Comparison of ENCODE assay signal across 23 cellular contexts in genomic region chr6:34919651-34920050, GRCh38. TPM values are rescaled to one million over a fixed set of nuclear protein-coding genes. Genes with fewer than 3 reads are reported as not detected.
DNase-seq lines count a peak whose midpoint lies in the region; ATAC-seq and TF ChIP-seq lines count a peak whose summit lies in the region.
"Had no signal": no experiment of that assay in that cellular context is flagged by ENCODE, and none has a peak within 500 bp of the region (broad histone marks: within the 10 kb centered on the region; RNA-seq: fewer than 3 reads in every experiment).

No MANE protein-coding gene starts in this region.

- H3K27me3 ChIP-seq in PC-3 (ENCODE audit: low read length) (no peaks in the 10 kb centered on the region), mesendoderm (ENCODE audit: insufficient read depth, low read length, poor library complexity) (no peaks in the 10 kb centered on the region), BE2C (no peaks in the 10 kb centered on the region)
- H3K27me3 ChIP-seq: colonic mucosa had no signal

- no peak overlapping the region for H2AFZ ChIP-seq in PC-3 (ENCODE audit: low read length)

- H3K4me1 Mint-ChIP-seq in type B pancreatic cell (ENCODE audit: unreplicated experiment), result peaks cover 5% of the 10 kb centered on the region

- no peak for TF ChIP-seq CTCF in PC-3 (conservative IDR thresholded peaks at IDR 0.05; ENCODE audit: low read depth, low read length)
- no peak for TF ChIP-seq CTCF in fibroblast of the aortic adventitia (IDR thresholded peaks at IDR 0.05; ENCODE audit: insufficient read depth, low read length)
- TF ChIP-seq CTCF in type B pancreatic cell (conservative IDR thresholded peaks at IDR 0.05), result no peak
- TF ChIP-seq CTCF in BE2C (IDR thresholded peaks at IDR 0.05; ENCODE audit: low read depth, low read length), result no peak

- 0 out of 2 replicates have a peak, but pooled peaks have one; percentile 23 for ATAC-seq in PC-3
- ATAC-seq: activated CD4-positive, alpha-beta T cell treated with anti-CD3 and anti-CD28 coated beads for 36 hours; left colon had no signal

- H3K4ac ChIP-seq in mesendoderm (ENCODE audit: low read depth, low read length), result no peak overlapping the region

- H3K9ac ChIP-seq in PC-3 (ENCODE audit: low read length) (no peak overlapping the region), mesendoderm (ENCODE audit: low read length) (no peak overlapping the region)

- no TSS peak for BruUV-seq in PC-3 (replicated peaks; lab: Mats Ljungman, UMichigan)

- no peak overlapping the region for H3K27ac ChIP-seq in PC-3 (ENCODE audit: low read length)
- H3K27ac ChIP-seq in mesendoderm (ENCODE audit: low read depth, low read length), result no peak overlapping the region
- H3K27ac ChIP-seq: colonic mucosa, thoracic aorta had no signal

- H3K27ac Mint-ChIP-seq in type B pancreatic cell, result no peak overlapping the region
- H3K27ac Mint-ChIP-seq: activated CD4-positive, alpha-beta T cell treated with anti-CD3 and anti-CD28 coated beads for 36 hours; CD4-positive, CD25-positive, alpha-beta regulatory T cell; T-helper 2 cell treated with Interferon-gamma antibody and Interleukin-4, amounts not matched to agents 5 μg/mL and 100 μg/mL, for 36 hours had no signal

- H3K9me3 Mint-ChIP-seq in type B pancreatic cell, result no peaks in the 10 kb centered on the region
- H3K9me3 Mint-ChIP-seq: T-helper 2 cell treated with Interferon-gamma antibody and Interleukin-4, amounts not matched to agents 5 μg/mL and 100 μg/mL, for 36 hours had no signal

- no peak overlapping the region for H2BK5ac ChIP-seq in mesendoderm (ENCODE audit: low read length)

- CTCF ChIA-PET in PC-3 (lab: Charles Lee), result no interaction called here

- no peak overlapping the region for H3K4me3 ChIP-seq in PC-3 (ENCODE audit: low read length)
- H3K4me3 ChIP-seq in fibroblast of the aortic adventitia (ENCODE audit: low read depth, low read length), result no peak overlapping the region
- H3K4me3 ChIP-seq in mesendoderm (ENCODE audit: low read length), result no peak overlapping the region
- H3K4me3 ChIP-seq in BE2C (ENCODE audit: low read depth, low read length), result no peak overlapping the region
- H3K4me3 ChIP-seq: colonic mucosa, thoracic aorta had no signal

- no peaks in the 10 kb centered on the region for H3K9me2 ChIP-seq in PC-3 (replicated peaks; ENCODE audit: low read length)

- intact Hi-C loops in PC-3 (cut with micrococcal nuclease), result no loop called here

- H3K4me3 Mint-ChIP-seq in type B pancreatic cell, result no peak overlapping the region
- H3K4me3 Mint-ChIP-seq: activated CD4-positive, alpha-beta T cell treated with anti-CD3 and anti-CD28 coated beads for 36 hours; CD4-positive, CD25-positive, alpha-beta regulatory T cell; T-helper 2 cell treated with Interferon-gamma antibody and Interleukin-4, amounts not matched to agents 5 μg/mL and 100 μg/mL, for 36 hours had no signal

- H2AK5ac ChIP-seq in mesendoderm (ENCODE audit: low read length), result no peak overlapping the region

- H3K9me3 ChIP-seq in PC-3 (ENCODE audit: low read length), result no peaks in the 10 kb centered on the region
- H3K9me3 ChIP-seq in BE2C, result no peaks in the 10 kb centered on the region
- H3K9me3 ChIP-seq: colonic mucosa, thoracic aorta had no signal

- H3K36me3 Mint-ChIP-seq in type B pancreatic cell, result no peaks in the 10 kb centered on the region

- peaks cover 3% of the 10 kb centered on the region for H3K79me1 ChIP-seq in mesendoderm (ENCODE audit: low read length)

- H3K56ac ChIP-seq in mesendoderm (ENCODE audit: low read length), result no peak overlapping the region

- peaks cover 4% of the 10 kb centered on the region; the same call in 1 of the 2 replicates for H3K36me3 ChIP-seq in PC-3 (ENCODE audit: low read depth, low read length)
- no peaks in the 10 kb centered on the region for H3K36me3 ChIP-seq in mesendoderm (ENCODE audit: control insufficient read depth, insufficient read depth, low read length)
- H3K36me3 ChIP-seq in BE2C, result no peaks in the 10 kb centered on the region
- H3K36me3 ChIP-seq: colonic mucosa, thoracic aorta had no signal

- H3F3A ChIP-seq in PC-3 (ENCODE audit: low read length, unreplicated experiment), result no peaks in the 10 kb centered on the region

- H3K18ac ChIP-seq in mesendoderm (ENCODE audit: low read length), result no peak overlapping the region

- no peaks in the 10 kb centered on the region for H3K27me3 Mint-ChIP-seq in type B pancreatic cell
- H3K27me3 Mint-ChIP-seq: activated CD4-positive, alpha-beta T cell treated with anti-CD3 and anti-CD28 coated beads for 36 hours had no signal

- H3K79me2 ChIP-seq in PC-3 (ENCODE audit: low read length) (peaks cover 34% of the 10 kb centered on the region), mesendoderm (ENCODE audit: control insufficient read depth, insufficient read depth, low read length) (peaks cover 1% of the 10 kb centered on the region)

- H2BK15ac ChIP-seq in mesendoderm (replicated peaks; ENCODE audit: low read depth), result no peak overlapping the region

- POLR2A ChIA-PET in PC-3 (lab: Charles Lee; ENCODE audit: unreplicated experiment), result no interaction called here

- H4K8ac ChIP-seq in mesendoderm (ENCODE audit: low read depth, low read length), result no peak overlapping the region

- no peaks in the 10 kb centered on the region for H4K20me1 ChIP-seq in PC-3 (ENCODE audit: low read length)

- no CpG with 5 or more reads among the region's 1 CpG for WGBS in mesendoderm (ENCODE audit: extremely low coverage, insufficient coverage, low lambda C conversion rate)

- H3K23ac ChIP-seq in mesendoderm (ENCODE audit: low read length), result no peak overlapping the region

- no peak overlapping the region for H2BK120ac ChIP-seq in mesendoderm (ENCODE audit: low read depth, low read length)

- peaks cover 19% of the 10 kb centered on the region for H3K4me1 ChIP-seq in PC-3 (ENCODE audit: insufficient read depth, low read length)
- H3K4me1 ChIP-seq in mesendoderm (ENCODE audit: control insufficient read depth, low read depth, low read length), result no peaks in the 10 kb centered on the region
- H3K4me1 ChIP-seq in BE2C, result no peaks in the 10 kb centered on the region; the same call in 1 of the 2 replicates
- H3K4me1 ChIP-seq: colonic mucosa had no signal

- no peak overlapping the region for H4K5ac ChIP-seq in mesendoderm (ENCODE audit: low read length)

- peak; percentile 27 for DNase-seq in GM03348 (ENCODE audit: low spot score)
- peak; percentile 24 for DNase-seq in PC-3
- DNase-seq in fibroblast of the aortic adventitia (ENCODE audit: low read depth), result peak; percentile 43
- peak; percentile 41 for DNase-seq in pulmonary artery endothelial cell (ENCODE audit: low read depth, low spot score)
- no peak for DNase-seq in mesendoderm
- DNase-seq in type B pancreatic cell (ENCODE audit: extremely low spot score, unreplicated experiment), result no peak
- no peak for DNase-seq in BE2C
- no peak for DNase-seq in stimulated activated CD4-positive, alpha-beta T cell treated with anti-CD3 and anti-CD28 coated beads, Interleukin-15, amount 100 ng/mL, for 24 hours
- DNase-seq: activated CD4-positive, alpha-beta T cell treated with anti-CD3 and anti-CD28 coated beads for 36 hours; activated CD8-positive, alpha-beta memory T cell treated with anti-CD3 and anti-CD28 coated beads, Interleukin-2, amount 50 U/mL, for 48 hours; activated gamma-delta T cell treated with Interleukin-2 at 50 U/mL for 16 hours; anterior cingulate cortex; CD4-positive, CD25-positive, alpha-beta regulatory T cell; colonic mucosa; DMS79 treated with DMSO at 0.1 percent for 48 hours; erythroblast; hypothalamus; left colon; NCI-H187 treated with DMSO at 0.1 percent for 48 hours; occipital lobe; small intestine had no signal

- H3K4me2 ChIP-seq in PC-3 (ENCODE audit: low read length), result no peak overlapping the region
- H3K4me2 ChIP-seq in mesendoderm (ENCODE audit: low read length), result no peak overlapping the region

RNA-seq across cellular contexts. Expression of gene ANKS1A, which starts 30.6 kb away (rescaled TPM):
- total RNA-seq in PC-3 (2014; rRNA removed), result 18.8 and 21.3 TPM in 2 replicates
- total RNA-seq in fibroblast of the aortic adventitia (ENCODE audit: low replicate concordance), result 7.6 and 8.8 TPM in 2 replicates
- total RNA-seq in pulmonary artery endothelial cell, result 10.2 and 17.5 TPM in 2 replicates
- polyA plus RNA-seq in mesendoderm (2013, experiment 1 of 2), result 15.6 TPM
- polyA plus RNA-seq in mesendoderm (2013, experiment 2 of 2), result 15.3 TPM
- 28.0 and 35.9 TPM in 2 replicates for total RNA-seq in type B pancreatic cell (ENCODE audit: low replicate concordance)
- polyA plus RNA-seq in BE2C (2012; ENCODE audit: insufficient read depth, insufficient read length, low read depth), result 11.9 TPM

RNA-seq across cellular contexts. Expression of gene TAF11, which starts 31.8 kb away (rescaled TPM):
- total RNA-seq in PC-3 (2014; rRNA removed) (24.1 and 28.9 TPM in 2 replicates), fibroblast of the aortic adventitia (ENCODE audit: low replicate concordance) (14.1 and 19.3 TPM in 2 replicates), pulmonary artery endothelial cell (35.5 and 38.5 TPM in 2 replicates), type B pancreatic cell (ENCODE audit: low replicate concordance) (40.4 and 40.7 TPM in 2 replicates)
- polyA plus RNA-seq in mesendoderm (2013, experiment 1 of 2), result 55.9 TPM
- polyA plus RNA-seq in mesendoderm (2013, experiment 2 of 2), result 55.7 TPM
- 44.5 TPM for polyA plus RNA-seq in BE2C (2012; ENCODE audit: insufficient read depth, insufficient read length, low read depth)

Comparison
In these comparisons a context has a peak if more than half of its experiments do, and no peak if none do; other contexts are left out.
1. DNase-seq: peak in GM03348 (single experiment), PC-3 (single experiment), fibroblast of the aortic adventitia (single experiment) and pulmonary artery endothelial cell (single experiment); none in mesendoderm (single experiment), type B pancreatic cell (single experiment), BE2C (single experiment) and stimulated activated CD4-positive, alpha-beta T cell treated with anti-CD3 and anti-CD28 coated beads, Interleukin-15, amount 100 ng/mL, for 24 hours (single experiment).